Comparison of ENCODE assay signal across 31 cellular contexts in genomic region chr5:16382047-16382446, GRCh38.
"Had no signal": no experiment of that assay in that cellular context is flagged by ENCODE, and none has a peak within 500 bp of the region (broad histone marks: within the 10 kb centered on the region; RNA-seq: fewer than 3 reads in every experiment).

No MANE protein-coding gene starts in this region.

- ATAC-seq: naive thymus-derived CD8-positive, alpha-beta T cell; natural killer cell treated with Interleukin-12 subunit alpha and Interleukin-12 subunit beta and Interleukin-15 and Interleukin-18, amount 100 ng/mL, for 72 hours; psoas muscle; right cardiac atrium; sciatic nerve; stimulated activated memory B cell treated with anti-CD40 and anti-IgM and Interleukin-4, amounts not matched to agents 10 μg/mL and 1 μg/mL and 100 μg/mL, for 72 hours; stimulated activated naive CD8-positive, alpha-beta T cell treated with anti-CD3 and anti-CD28 coated beads, Interleukin-15, amount 100 ng/mL, for 72 hours; stimulated activated naive CD8-positive, alpha-beta T cell treated with anti-CD3 and anti-CD28 coated beads, Interleukin-15, Interleukin-2, amounts not matched to agents 100 U/mL and 50 U/mL, for 24 hours; upper lobe of right lung had no signal

- H3K4me1 ChIP-seq: parathyroid adenoma, psoas muscle, spleen, suprapubic skin, testis, tibial artery, transverse colon, upper lobe of right lung, uterus had no signal

- H3K27me3 Mint-ChIP-seq: natural killer cell treated with Interleukin-12 subunit alpha and Interleukin-12 subunit beta and Interleukin-15 and Interleukin-18, amount 100 ng/mL, for 72 hours; stimulated activated memory B cell treated with anti-CD40 and anti-IgM and Interleukin-4, amounts not matched to agents 10 μg/mL and 1 μg/mL and 100 μg/mL, for 72 hours had no signal

- DNase-seq: naive thymus-derived CD8-positive, alpha-beta T cell; nephron progenitor cell; nucleus accumbens; posterior cingulate gyrus; psoas muscle; right cardiac atrium; spleen; stimulated activated CD4-positive, alpha-beta T cell treated with anti-CD3 and anti-CD28 coated beads, Interleukin-12 subunit alpha, Interleukin-12 subunit beta, amount 100 ng/mL, for 4 hours; stimulated activated CD4-positive, alpha-beta T cell treated with anti-CD3 and anti-CD28 coated beads, Interleukin-1b, Interleukin-23, amount 100 ng/mL, for 48 hours; stimulated activated CD4-positive, alpha-beta T cell treated with anti-CD3 and anti-CD28 coated beads, Interleukin-4, amount 100 ng/mL, for 1 hour; stimulated activated CD4-positive, alpha-beta T cell treated with anti-CD3 and anti-CD28 coated beads, Interleukin-4, amount 100 ng/mL, for 4 hours; stimulated activated CD8-positive, alpha-beta memory T cell treated with anti-CD3 and anti-CD28 coated beads, Interleukin-4, amount 100 ng/mL, for 48 hours; stimulated activated naive CD4-positive, alpha-beta T cell; stimulated activated naive CD8-positive, alpha-beta T cell treated with anti-CD3 and anti-CD28 coated beads, Interleukin-15, amount 100 ng/mL, for 72 hours; stimulated activated naive CD8-positive, alpha-beta T cell treated with anti-CD3 and anti-CD28 coated beads, Interleukin-15, Interleukin-2, amounts not matched to agents 100 U/mL and 50 U/mL, for 24 hours; substantia nigra; testis; tibial artery; transverse colon; upper lobe of right lung; uterus had no signal

- H3K4me1 Mint-ChIP-seq: naive thymus-derived CD8-positive, alpha-beta T cell; nephron progenitor cell; neural crest cell; stimulated activated memory B cell treated with anti-CD40 and anti-IgM and Interleukin-4, amounts not matched to agents 10 μg/mL and 1 μg/mL and 100 μg/mL, for 72 hours; stimulated activated naive CD8-positive, alpha-beta T cell treated with anti-CD3 and anti-CD28 coated beads, Interleukin-15, amount 100 ng/mL, for 72 hours had no signal

- H3K27ac ChIP-seq: neutrophil, parathyroid adenoma, psoas muscle, skin epidermis, spleen, suprapubic skin, testis, tibial artery, transverse colon, upper lobe of right lung, uterus had no signal

- H3K36me3 Mint-ChIP-seq: natural killer cell treated with Interleukin-12 subunit alpha and Interleukin-12 subunit beta and Interleukin-15 and Interleukin-18, amount 100 ng/mL, for 72 hours; stimulated activated memory B cell treated with anti-CD40 and anti-IgM and Interleukin-4, amounts not matched to agents 10 μg/mL and 1 μg/mL and 100 μg/mL, for 72 hours; type B pancreatic cell had no signal

- H3K4me3 ChIP-seq: psoas muscle, skin epidermis, smooth muscle cell, spleen, suprapubic skin, testis, tibial artery, transverse colon, upper lobe of right lung, uterus had no signal

- H2AFZ ChIP-seq: parathyroid adenoma had no signal

- H3K79me2 ChIP-seq: parathyroid adenoma had no signal

- H3K9me3 Mint-ChIP-seq: naive thymus-derived CD8-positive, alpha-beta T cell; nephron progenitor cell; neural crest cell; stimulated activated memory B cell treated with anti-CD40 and anti-IgM and Interleukin-4, amounts not matched to agents 10 μg/mL and 1 μg/mL and 100 μg/mL, for 72 hours; stimulated activated naive CD8-positive, alpha-beta T cell treated with anti-CD3 and anti-CD28 coated beads, Interleukin-15, amount 100 ng/mL, for 72 hours; type B pancreatic cell had no signal

- H3K36me3 ChIP-seq: neutrophil, spleen, suprapubic skin, tibial artery, transverse colon, upper lobe of right lung, uterus had no signal

- H3K9ac ChIP-seq: parathyroid adenoma had no signal

- H3K27me3 ChIP-seq: neutrophil, spleen, suprapubic skin, testis, tibial artery, transverse colon, upper lobe of right lung, uterus had no signal

- H3K9me3 ChIP-seq: neutrophil, psoas muscle, spleen, suprapubic skin, testis, tibial artery, transverse colon, upper lobe of right lung, uterus had no signal

- H3K4me3 Mint-ChIP-seq: naive thymus-derived CD8-positive, alpha-beta T cell; natural killer cell treated with Interleukin-12 subunit alpha and Interleukin-12 subunit beta and Interleukin-15 and Interleukin-18, amount 100 ng/mL, for 72 hours; nephron progenitor cell; neural crest cell; stimulated activated memory B cell treated with anti-CD40 and anti-IgM and Interleukin-4, amounts not matched to agents 10 μg/mL and 1 μg/mL and 100 μg/mL, for 72 hours; stimulated activated naive CD8-positive, alpha-beta T cell treated with anti-CD3 and anti-CD28 coated beads, Interleukin-15, amount 100 ng/mL, for 72 hours; type B pancreatic cell had no signal

- H3K4me2 ChIP-seq: smooth muscle cell had no signal
